Comparison of ENCODE assay signal across 8 cellular contexts in the genomic region with DNA sequence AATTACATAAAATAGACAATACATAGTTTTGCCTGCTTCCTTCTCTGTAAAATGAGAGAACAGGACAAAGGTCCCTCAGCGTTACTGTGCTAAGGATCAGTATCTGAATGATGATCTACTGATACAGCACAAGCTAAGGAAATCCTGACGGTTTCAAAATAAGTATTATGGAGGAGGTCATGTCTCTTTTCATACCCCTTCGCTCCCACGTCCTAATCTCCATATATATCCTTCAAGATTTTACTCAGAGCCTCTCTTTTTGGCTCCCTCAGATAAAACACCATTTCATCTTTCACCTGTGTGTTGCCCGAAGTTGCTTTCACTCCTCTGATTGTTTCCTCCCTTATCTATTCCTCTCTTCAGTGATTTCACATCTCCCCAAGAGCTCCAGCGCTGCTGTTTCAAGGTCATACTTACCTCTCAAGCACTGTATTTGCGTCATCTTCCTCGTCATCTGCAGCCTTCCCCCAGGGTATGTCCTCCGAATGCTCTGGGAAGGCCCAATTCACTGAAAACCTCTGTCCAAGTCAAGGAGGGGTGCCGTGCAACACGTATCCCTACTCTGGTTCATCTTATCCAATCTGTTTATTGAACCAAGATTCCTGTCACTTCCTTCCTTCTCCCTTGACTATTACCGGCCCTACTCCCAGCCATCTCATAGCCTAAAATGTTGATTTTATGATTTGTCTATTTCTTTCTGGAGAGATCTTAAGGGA. TPM values are rescaled to one million over a fixed set of nuclear protein-coding genes. Genes with fewer than 3 reads are reported as not detected.
DNase-seq lines count a peak whose midpoint lies in the region; ATAC-seq, FAIRE-seq and TF ChIP-seq lines count a peak whose summit lies in the region.

No MANE protein-coding gene starts in this region.

- peak overlapping the region; percentile 91 to 96 for H3K27ac ChIP-seq in kidney (ENCODE audit: low read depth in 2 of 2, low read length in 2 of 2)

- H3K9me3 ChIP-seq in kidney (ENCODE audit: control insufficient read depth in 1 of 2, low read length in 2 of 2), result no peaks in the 10 kb centered on the region

- ATAC-seq in stimulated activated naive CD8-positive, alpha-beta T cell treated with anti-CD3 and anti-CD28 coated beads, Interleukin-15, amount 100 ng/mL, for 72 hours, result no peak
- no peak for ATAC-seq in GM19328 (IDR thresholded peaks at IDR 0.05; ENCODE audit: unreplicated experiment)

- peaks cover 25 to 26% of the 10 kb centered on the region in 2 donors for H3K4me1 ChIP-seq in kidney (ENCODE audit: control insufficient read depth in 1 of 2, insufficient read depth in 1 of 2, low read depth in 1 of 2, low read length in 2 of 2)

- peak overlapping the region; percentile 91 for H3K4me3 Mint-ChIP-seq in activated T-helper 1 cell treated with anti-CD3 and anti-CD28 coated beads, Interleukin-12 subunit alpha, Interleukin-12 subunit beta, Interleukin-2, Interleukin-4 antibody, amounts not matched to agents 30 ng/mL and 10 ng/mL and 1 ng/mL, durations not matched to agents 14 hours and 24 hours and 36 hours
- peak overlapping the region; percentile 87 to 99 for H3K4me3 Mint-ChIP-seq in stimulated activated naive CD8-positive, alpha-beta T cell treated with anti-CD3 and anti-CD28 coated beads, Interleukin-15, amount 100 ng/mL, for 72 hours

- intact Hi-C loops in activated T-helper 1 cell treated with anti-CD3 and anti-CD28 coated beads, Interleukin-12 subunit alpha, Interleukin-12 subunit beta, Interleukin-2, Interleukin-4 antibody, amounts not matched to agents 30 ng/mL and 10 ng/mL and 1 ng/mL, durations not matched to agents 14 hours and 24 hours and 36 hours (cut with micrococcal nuclease), result loop anchor here (10.0 kb wide), 1 partner anchor 279 kb away; no protein-coding TSS in a partner anchor
- intact Hi-C loops in kidney (cut with DNase I), result no loop called here

- peaks cover 25% of the 10 kb centered on the region in 2 donors for H3K36me3 ChIP-seq in kidney (ENCODE audit: control insufficient read depth in 1 of 2, insufficient read depth in 2 of 2, low read length in 2 of 2)

- DNase-seq in DMS153 (lab: John Stamatoyannopoulos, UW) (peak; percentile 8), DMS153 treated with DMSO at 0.1 percent for 48 hours (lab: John Stamatoyannopoulos, UW; ENCODE audit: unreplicated experiment) (no peak), kidney (no peak), NCI-H187 treated with DMSO at 0.1 percent for 48 hours (lab: John Stamatoyannopoulos, UW) (no peak), NCI-H146 (lab: John Stamatoyannopoulos, UW) (no peak)
- no peak for DNase-seq in activated T-helper 1 cell treated with anti-CD3 and anti-CD28 coated beads, Interleukin-12 subunit alpha, Interleukin-12 subunit beta, Interleukin-2, Interleukin-4 antibody, amounts not matched to agents 30 ng/mL and 10 ng/mL and 1 ng/mL, durations not matched to agents 14 hours and 24 hours and 36 hours (ENCODE audit: low spot score)
- DNase-seq in stimulated activated naive CD8-positive, alpha-beta T cell treated with anti-CD3 and anti-CD28 coated beads, Interleukin-15, amount 100 ng/mL, for 72 hours, result peak in 1 of 2 donors; percentile 3

- no peaks in the 10 kb centered on the region for H3K9me3 Mint-ChIP-seq in activated T-helper 1 cell treated with anti-CD3 and anti-CD28 coated beads, Interleukin-12 subunit alpha, Interleukin-12 subunit beta, Interleukin-2, Interleukin-4 antibody, amounts not matched to agents 30 ng/mL and 10 ng/mL and 1 ng/mL, durations not matched to agents 14 hours and 24 hours and 36 hours
- no peaks in the 10 kb centered on the region for H3K9me3 Mint-ChIP-seq in stimulated activated naive CD8-positive, alpha-beta T cell treated with anti-CD3 and anti-CD28 coated beads, Interleukin-15, amount 100 ng/mL, for 72 hours

- no peak for TF ChIP-seq CTCF in kidney (IDR thresholded peaks at IDR 0.05; ENCODE audit: borderline replicate concordance, extremely low read depth, insufficient read depth)

- H3K27ac Mint-ChIP-seq in activated T-helper 1 cell treated with anti-CD3 and anti-CD28 coated beads, Interleukin-12 subunit alpha, Interleukin-12 subunit beta, Interleukin-2, Interleukin-4 antibody, amounts not matched to agents 30 ng/mL and 10 ng/mL and 1 ng/mL, durations not matched to agents 14 hours and 24 hours and 36 hours, result peak overlapping the region; percentile 56
- H3K27ac Mint-ChIP-seq in stimulated activated naive CD8-positive, alpha-beta T cell treated with anti-CD3 and anti-CD28 coated beads, Interleukin-15, amount 100 ng/mL, for 72 hours, result peak overlapping the region; percentile 15 to 91

- FAIRE-seq in kidney (lab: Jason Lieb, UNC), result no peak

- H3K9ac ChIP-seq in kidney (ENCODE audit: low read length in 2 of 2), result peak overlapping the region; percentile 28 to 90

- H3K36me3 Mint-ChIP-seq in activated T-helper 1 cell treated with anti-CD3 and anti-CD28 coated beads, Interleukin-12 subunit alpha, Interleukin-12 subunit beta, Interleukin-2, Interleukin-4 antibody, amounts not matched to agents 30 ng/mL and 10 ng/mL and 1 ng/mL, durations not matched to agents 14 hours and 24 hours and 36 hours (ENCODE audit: low read depth), result peaks cover 25% of the 10 kb centered on the region

- H3K27me3 Mint-ChIP-seq in activated T-helper 1 cell treated with anti-CD3 and anti-CD28 coated beads, Interleukin-12 subunit alpha, Interleukin-12 subunit beta, Interleukin-2, Interleukin-4 antibody, amounts not matched to agents 30 ng/mL and 10 ng/mL and 1 ng/mL, durations not matched to agents 14 hours and 24 hours and 36 hours (ENCODE audit: insufficient read depth), result no peaks in the 10 kb centered on the region
- no peaks in the 10 kb centered on the region for H3K27me3 Mint-ChIP-seq in stimulated activated naive CD8-positive, alpha-beta T cell treated with anti-CD3 and anti-CD28 coated beads, Interleukin-15, amount 100 ng/mL, for 72 hours

- peak overlapping the region in 1 of 2 donors; percentile 93 for H3K4me3 ChIP-seq in kidney (ENCODE audit: low read length in 2 of 2)

- peaks cover 33% of the 10 kb centered on the region for H3K4me1 Mint-ChIP-seq in activated T-helper 1 cell treated with anti-CD3 and anti-CD28 coated beads, Interleukin-12 subunit alpha, Interleukin-12 subunit beta, Interleukin-2, Interleukin-4 antibody, amounts not matched to agents 30 ng/mL and 10 ng/mL and 1 ng/mL, durations not matched to agents 14 hours and 24 hours and 36 hours (ENCODE audit: low read depth)
- peaks cover 44% of the 10 kb centered on the region for H3K4me1 Mint-ChIP-seq in stimulated activated naive CD8-positive, alpha-beta T cell treated with anti-CD3 and anti-CD28 coated beads, Interleukin-15, amount 100 ng/mL, for 72 hours

RNA-seq across cellular contexts. Expression of gene BLTP2, which starts 1.2 kb away (rescaled TPM):
- total RNA-seq in activated T-helper 1 cell treated with anti-CD3 and anti-CD28 coated beads, Interleukin-12 subunit alpha, Interleukin-12 subunit beta, Interleukin-2, Interleukin-4 antibody, amounts not matched to agents 30 ng/mL and 10 ng/mL and 1 ng/mL, durations not matched to agents 14 hours and 24 hours and 36 hours, result 210 and 212 TPM in 2 replicates
- 140 TPM for total RNA-seq in kidney
- polyA plus RNA-seq in kidney (ENCODE audit: insufficient read depth, low read depth, low replicate concordance), result 35.1 TPM

RNA-seq across cellular contexts. Expression of gene SDF2, which starts 15.5 kb away (rescaled TPM):
- 47.9 and 51.0 TPM in 2 replicates for total RNA-seq in activated T-helper 1 cell treated with anti-CD3 and anti-CD28 coated beads, Interleukin-12 subunit alpha, Interleukin-12 subunit beta, Interleukin-2, Interleukin-4 antibody, amounts not matched to agents 30 ng/mL and 10 ng/mL and 1 ng/mL, durations not matched to agents 14 hours and 24 hours and 36 hours
- 54.3 TPM for total RNA-seq in kidney
- polyA plus RNA-seq in kidney (ENCODE audit: insufficient read depth, low read depth, low replicate concordance), result 101 TPM

RNA-seq across cellular contexts. Expression of gene SUPT6H, which starts 15.8 kb away (rescaled TPM):
- 106 and 108 TPM in 2 replicates for total RNA-seq in activated T-helper 1 cell treated with anti-CD3 and anti-CD28 coated beads, Interleukin-12 subunit alpha, Interleukin-12 subunit beta, Interleukin-2, Interleukin-4 antibody, amounts not matched to agents 30 ng/mL and 10 ng/mL and 1 ng/mL, durations not matched to agents 14 hours and 24 hours and 36 hours
- 61.5 TPM for total RNA-seq in kidney
- 21.4 TPM for polyA plus RNA-seq in kidney (ENCODE audit: insufficient read depth, low read depth, low replicate concordance)

RNA-seq across cellular contexts. Expression of gene RSKR, which starts 32.2 kb away (rescaled TPM):
- 38.4 and 42.9 TPM in 2 replicates for total RNA-seq in activated T-helper 1 cell treated with anti-CD3 and anti-CD28 coated beads, Interleukin-12 subunit alpha, Interleukin-12 subunit beta, Interleukin-2, Interleukin-4 antibody, amounts not matched to agents 30 ng/mL and 10 ng/mL and 1 ng/mL, durations not matched to agents 14 hours and 24 hours and 36 hours
- total RNA-seq in kidney, result 10.2 TPM
- polyA plus RNA-seq in kidney (ENCODE audit: insufficient read depth, low read depth, low replicate concordance), result 4.1 TPM

RNA-seq across cellular contexts. Expression of gene SPAG5, which starts 47.4 kb away (rescaled TPM):
- total RNA-seq in activated T-helper 1 cell treated with anti-CD3 and anti-CD28 coated beads, Interleukin-12 subunit alpha, Interleukin-12 subunit beta, Interleukin-2, Interleukin-4 antibody, amounts not matched to agents 30 ng/mL and 10 ng/mL and 1 ng/mL, durations not matched to agents 14 hours and 24 hours and 36 hours, result 81.9 and 83.1 TPM in 2 replicates
- 7.4 TPM for total RNA-seq in kidney
- 123 TPM for polyA plus RNA-seq in kidney (ENCODE audit: insufficient read depth, low read depth, low replicate concordance)
